In genomic region chr1:27161594-27161993, GRCh38 we compare ENCODE assay signal across 13 cellular contexts. TPM values are rescaled to one million over a fixed set of nuclear protein-coding genes. Genes with fewer than 3 reads are reported as not detected.
A peak's percentile ranks its signal among the peaks of the same experiment; 100 is the strongest.
DNase-seq lines count a peak whose midpoint lies in the region; ATAC-seq and TF ChIP-seq lines count a peak whose summit lies in the region.
"Had no signal": no experiment of that assay in that cellular context is flagged by ENCODE, and none has a peak within 500 bp of the region (broad histone marks: within the 10 kb centered on the region; RNA-seq: fewer than 3 reads in every experiment).

No MANE protein-coding gene starts in this region.

- H3K36me3 ChIP-seq in mucosa of rectum (ENCODE audit: control insufficient read depth in 2 of 2, insufficient read depth in 2 of 2, low read length in 2 of 2) = no peaks in the 10 kb centered on the region
- H3K36me3 ChIP-seq: SJSA1, uterus had no signal

- no peaks in the 10 kb centered on the region for H3K27me3 ChIP-seq in mucosa of rectum (ENCODE audit: control insufficient read depth in 2 of 2, insufficient read depth in 2 of 2, low read length in 2 of 2)
- H3K27me3 ChIP-seq: SJSA1, uterus had no signal

- H3K4me1 Mint-ChIP-seq in T-helper 1 cell treated with Interleukin-12 subunit alpha and Interleukin-12 subunit beta and Interleukin-4 antibody, amounts not matched to agents 30 μg/mL and 1 μg/mL, for 36 hours (ENCODE audit: low read depth) = peaks cover 9% of the 10 kb centered on the region

- no peaks in the 10 kb centered on the region for H3K36me3 Mint-ChIP-seq in T-helper 1 cell treated with Interleukin-12 subunit alpha and Interleukin-12 subunit beta and Interleukin-4 antibody, amounts not matched to agents 30 μg/mL and 1 μg/mL, for 36 hours (ENCODE audit: low read depth)

- H3K4me3 ChIP-seq in mucosa of rectum (ENCODE audit: low read length in 2 of 2) = peak overlapping the region; percentile 37 to 45
- H3K4me3 ChIP-seq: SJSA1, uterus had no signal

- peak overlapping the region; percentile 72 to 73 for H3K9ac ChIP-seq in mucosa of rectum (ENCODE audit: low read depth in 1 of 2, low read length in 2 of 2)
- H3K9ac ChIP-seq: KMS-11 had no signal

- DNase-seq in GM10248 (ENCODE audit: extremely low spot score) = peak; percentile 66
- DNase-seq in HEK293T (ENCODE audit: extremely low spot score) = peak; percentile 0
- no peak for DNase-seq in DMS 273 (lab: John Stamatoyannopoulos, UW; ENCODE audit: unreplicated experiment)
- DNase-seq in sciatic nerve (ENCODE audit: low spot score) = no peak
- no peak for DNase-seq in activated T-cell treated with anti-CD3 and anti-CD28 coated beads, Interleukin-2, amount 50 U/mL, for 1 hour
- DNase-seq: activated gamma-delta T cell, mesendoderm, uterus had no signal

- POLR2A ChIA-PET in GM10248 (lab: Yijun Ruan, JAX) (no interaction called here), HEK293T (lab: Yijun Ruan, JAX) (no interaction called here)

- no peak for TF ChIP-seq CTCF in GM10248 (IDR thresholded peaks at IDR 0.05; ENCODE audit: control extremely low read depth, extremely low read depth, low read depth, missing control alignments)

- no peaks in the 10 kb centered on the region for H3K9me3 ChIP-seq in mucosa of rectum (ENCODE audit: control insufficient read depth in 2 of 2, low read length in 2 of 2)
- H3K9me3 ChIP-seq: SJSA1, uterus had no signal

- H3K27me3 Mint-ChIP-seq in T-helper 1 cell treated with Interleukin-12 subunit alpha and Interleukin-12 subunit beta and Interleukin-4 antibody, amounts not matched to agents 30 μg/mL and 1 μg/mL, for 36 hours (ENCODE audit: low read depth) = no peaks in the 10 kb centered on the region

- peaks cover 3 to 9% of the 10 kb centered on the region in 2 donors for H3K4me1 ChIP-seq in mucosa of rectum (ENCODE audit: control insufficient read depth in 2 of 2, insufficient read depth in 2 of 2, low read length in 2 of 2)
- H3K4me1 ChIP-seq: uterus had no signal

- H3K27ac ChIP-seq in mucosa of rectum (ENCODE audit: low read depth in 2 of 2, low read length in 2 of 2) = peak overlapping the region; percentile 95 to 96
- H3K27ac ChIP-seq: KMS-11, SJSA1, uterus had no signal

- H3K27ac Mint-ChIP-seq in T-helper 1 cell treated with Interleukin-12 subunit alpha and Interleukin-12 subunit beta and Interleukin-4 antibody, amounts not matched to agents 30 μg/mL and 1 μg/mL, for 36 hours = peak overlapping the region; percentile 82

- intact Hi-C loops in sciatic nerve (cut with DNase I) = no loop called here

- CTCF ChIA-PET in GM10248 (lab: Yijun Ruan, JAX) (interaction anchor here (1.3 kb wide), 1 partner anchor 138 kb away, joined by 4 read pairs; no protein-coding TSS in a partner anchor), HEK293T (lab: Yijun Ruan, JAX) (no interaction called here)

- ATAC-seq in HG03135 (IDR thresholded peaks at IDR 0.05; ENCODE audit: unreplicated experiment) (no peak), sciatic nerve (no peak)

- H3K9me3 Mint-ChIP-seq in T-helper 1 cell treated with Interleukin-12 subunit alpha and Interleukin-12 subunit beta and Interleukin-4 antibody, amounts not matched to agents 30 μg/mL and 1 μg/mL, for 36 hours = no peaks in the 10 kb centered on the region

- H3K4me3 Mint-ChIP-seq in T-helper 1 cell treated with Interleukin-12 subunit alpha and Interleukin-12 subunit beta and Interleukin-4 antibody, amounts not matched to agents 30 μg/mL and 1 μg/mL, for 36 hours = no peak overlapping the region

TF ChIP-seq in HEK293T, 16 proteins besides CTCF, POLR2A, EP300 and RAD21:
- TF ChIP-seq CTBP1 (IDR thresholded peaks at IDR 0.05; ENCODE audit: borderline replicate concordance) = no peak
TF ChIP-seq in HEK293T: peak in this region for 0.

RNA-seq across cellular contexts. Expression of gene SLC9A1, which starts 6.7 kb away (rescaled TPM):
- 17.3 TPM for total RNA-seq in sciatic nerve

Comparison
In these comparisons a context has a peak if more than half of its experiments do, and no peak if none do; other contexts are left out.
1. DNase-seq: peak in GM10248 (single experiment) and HEK293T (single experiment); none in DMS 273 (single experiment), sciatic nerve (single experiment) and activated T-cell treated with anti-CD3 and anti-CD28 coated beads, Interleukin-2, amount 50 U/mL, for 1 hour (single experiment).